2 cellular contexts compared by ENCODE assay signal in the genomic region with DNA sequence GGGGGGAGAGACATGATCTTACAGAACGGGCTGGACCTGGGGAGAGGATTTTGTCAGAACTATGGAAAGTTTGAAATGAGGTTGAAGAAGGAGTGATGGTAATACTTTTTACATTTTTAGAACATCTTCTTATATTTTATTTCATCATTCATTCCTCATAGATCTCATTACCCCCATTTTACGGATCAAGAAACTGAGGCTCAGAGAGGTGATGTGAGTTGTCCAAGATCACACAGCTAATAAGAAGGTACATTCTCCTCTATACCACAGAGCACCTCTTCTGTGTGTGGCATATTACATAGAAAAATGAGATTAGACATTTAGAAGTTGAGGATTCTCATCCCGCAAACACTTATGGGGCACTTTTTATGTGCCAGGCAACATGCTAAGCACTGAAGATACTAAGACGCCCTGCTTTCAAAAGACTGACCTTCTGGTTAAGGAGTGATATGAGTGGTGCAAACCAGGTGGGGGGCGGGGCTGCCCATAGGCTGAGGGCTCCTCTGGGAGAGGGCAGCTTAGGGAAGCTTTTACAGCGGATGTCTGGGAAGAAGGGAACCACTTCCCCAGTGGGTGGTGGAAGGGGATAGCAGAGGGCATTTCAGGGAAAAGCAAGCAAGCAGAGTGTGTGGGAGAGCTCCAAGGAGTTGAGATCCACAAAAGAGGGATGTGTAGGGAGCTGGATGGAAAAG.
TF ChIP-seq lines count a peak whose summit lies in the region.

No MANE protein-coding gene starts in this region.

TF ChIP-seq in HepG2, 621 proteins besides CTCF, POLR2A, EP300 and RAD21:
- TF ChIP-seq SYNCRIP (IDR thresholded peaks at IDR 0.05; ENCODE audit: insufficient read depth, low read depth, low read length) (no peak), ZNF629 (CRISPR knock-in tag; conservative IDR thresholded peaks at IDR 0.05) (peak; percentile 74)

TF ChIP-seq in WTC11, 78 proteins besides CTCF, POLR2A, EP300 and RAD21:
- TF ChIP-seq, protein P1, sequence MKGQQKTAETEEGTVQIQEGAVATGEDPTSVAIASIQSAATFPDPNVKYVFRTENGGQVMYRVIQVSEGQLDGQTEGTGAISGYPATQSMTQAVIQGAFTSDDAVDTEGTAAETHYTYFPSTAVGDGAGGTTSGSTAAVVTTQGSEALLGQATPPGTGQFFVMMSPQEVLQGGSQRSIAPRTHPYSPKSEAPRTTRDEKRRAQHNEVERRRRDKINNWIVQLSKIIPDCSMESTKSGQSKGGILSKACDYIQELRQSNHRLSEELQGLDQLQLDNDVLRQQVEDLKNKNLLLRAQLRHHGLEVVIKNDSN (CRISPR knock-in tag; IDR thresholded peaks at IDR 0.05) = no peak
- TF ChIP-seq, protein P2, sequence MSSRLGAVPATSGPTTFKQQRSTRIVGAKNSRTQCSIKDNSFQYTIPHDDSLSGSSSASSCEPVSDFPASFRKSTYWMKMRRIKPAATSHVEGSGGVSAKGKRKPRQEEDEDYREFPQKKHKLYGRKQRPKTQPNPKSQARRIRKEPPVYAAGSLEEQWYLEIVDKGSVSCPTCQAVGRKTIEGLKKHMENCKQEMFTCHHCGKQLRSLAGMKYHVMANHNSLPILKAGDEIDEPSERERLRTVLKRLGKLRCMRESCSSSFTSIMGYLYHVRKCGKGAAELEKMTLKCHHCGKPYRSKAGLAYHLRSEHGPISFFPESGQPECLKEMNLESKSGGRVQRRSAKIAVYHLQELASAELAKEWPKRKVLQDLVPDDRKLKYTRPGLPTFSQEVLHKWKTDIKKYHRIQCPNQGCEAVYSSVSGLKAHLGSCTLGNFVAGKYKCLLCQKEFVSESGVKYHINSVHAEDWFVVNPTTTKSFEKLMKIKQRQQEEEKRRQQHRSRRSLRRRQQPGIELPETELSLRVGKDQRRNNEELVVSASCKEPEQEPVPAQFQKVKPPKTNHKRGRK (CRISPR knock-in tag; IDR thresholded peaks at IDR 0.05; ENCODE audit: borderline replicate concordance) = no peak
- no peak for TF ChIP-seq NFATC4 (CRISPR knock-in tag; IDR thresholded peaks at IDR 0.05)
- TF ChIP-seq KAT7 (CRISPR knock-in tag; IDR thresholded peaks at IDR 0.05; ENCODE audit: borderline replicate concordance) = no peak
- TF ChIP-seq EMX1 (CRISPR knock-in tag; IDR thresholded peaks at IDR 0.05) = no peak
- no peak for TF ChIP-seq ZNF121 (CRISPR knock-in tag; IDR thresholded peaks at IDR 0.05)
- TF ChIP-seq OVOL2 (CRISPR knock-in tag; IDR thresholded peaks at IDR 0.05; ENCODE audit: borderline replicate concordance) = no peak
- TF ChIP-seq ETV6 (CRISPR knock-in tag; IDR thresholded peaks at IDR 0.05) = no peak
- TF ChIP-seq, protein P3, sequence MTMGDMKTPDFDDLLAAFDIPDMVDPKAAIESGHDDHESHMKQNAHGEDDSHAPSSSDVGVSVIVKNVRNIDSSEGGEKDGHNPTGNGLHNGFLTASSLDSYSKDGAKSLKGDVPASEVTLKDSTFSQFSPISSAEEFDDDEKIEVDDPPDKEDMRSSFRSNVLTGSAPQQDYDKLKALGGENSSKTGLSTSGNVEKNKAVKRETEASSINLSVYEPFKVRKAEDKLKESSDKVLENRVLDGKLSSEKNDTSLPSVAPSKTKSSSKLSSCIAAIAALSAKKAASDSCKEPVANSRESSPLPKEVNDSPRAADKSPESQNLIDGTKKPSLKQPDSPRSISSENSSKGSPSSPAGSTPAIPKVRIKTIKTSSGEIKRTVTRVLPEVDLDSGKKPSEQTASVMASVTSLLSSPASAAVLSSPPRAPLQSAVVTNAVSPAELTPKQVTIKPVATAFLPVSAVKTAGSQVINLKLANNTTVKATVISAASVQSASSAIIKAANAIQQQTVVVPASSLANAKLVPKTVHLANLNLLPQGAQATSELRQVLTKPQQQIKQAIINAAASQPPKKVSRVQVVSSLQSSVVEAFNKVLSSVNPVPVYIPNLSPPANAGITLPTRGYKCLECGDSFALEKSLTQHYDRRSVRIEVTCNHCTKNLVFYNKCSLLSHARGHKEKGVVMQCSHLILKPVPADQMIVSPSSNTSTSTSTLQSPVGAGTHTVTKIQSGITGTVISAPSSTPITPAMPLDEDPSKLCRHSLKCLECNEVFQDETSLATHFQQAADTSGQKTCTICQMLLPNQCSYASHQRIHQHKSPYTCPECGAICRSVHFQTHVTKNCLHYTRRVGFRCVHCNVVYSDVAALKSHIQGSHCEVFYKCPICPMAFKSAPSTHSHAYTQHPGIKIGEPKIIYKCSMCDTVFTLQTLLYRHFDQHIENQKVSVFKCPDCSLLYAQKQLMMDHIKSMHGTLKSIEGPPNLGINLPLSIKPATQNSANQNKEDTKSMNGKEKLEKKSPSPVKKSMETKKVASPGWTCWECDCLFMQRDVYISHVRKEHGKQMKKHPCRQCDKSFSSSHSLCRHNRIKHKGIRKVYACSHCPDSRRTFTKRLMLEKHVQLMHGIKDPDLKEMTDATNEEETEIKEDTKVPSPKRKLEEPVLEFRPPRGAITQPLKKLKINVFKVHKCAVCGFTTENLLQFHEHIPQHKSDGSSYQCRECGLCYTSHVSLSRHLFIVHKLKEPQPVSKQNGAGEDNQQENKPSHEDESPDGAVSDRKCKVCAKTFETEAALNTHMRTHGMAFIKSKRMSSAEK (CRISPR knock-in tag; IDR thresholded peaks at IDR 0.05; ENCODE audit: borderline replicate concordance) = no peak
